ENCODE assay signal across 34 cellular contexts in the genomic region with DNA sequence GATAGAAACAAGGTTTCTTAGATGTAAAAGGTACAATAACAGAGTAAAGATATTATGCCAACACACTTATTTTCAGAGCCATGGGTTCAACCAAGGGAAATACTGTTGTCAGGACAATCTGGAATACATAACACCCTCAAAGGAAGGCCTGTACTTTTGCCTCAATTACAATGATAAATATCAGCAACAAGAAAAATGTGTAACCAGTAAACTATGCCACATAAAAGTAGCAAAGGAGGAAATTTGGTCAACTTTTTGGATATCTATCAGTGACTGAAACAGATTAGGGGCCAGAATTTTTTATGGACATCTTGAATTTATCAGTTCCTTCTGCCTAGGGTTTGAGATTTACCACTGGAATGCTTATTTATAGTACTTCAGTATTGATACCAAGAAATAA.
"Had no signal": no experiment of that assay in that cellular context is flagged by ENCODE, and none has a peak within 500 bp of the region (broad histone marks: within the 10 kb centered on the region; RNA-seq: fewer than 3 reads in every experiment).

No MANE protein-coding gene starts in this region.

- H3K27me3 ChIP-seq: brain microvascular endothelial cell had no signal

- H3K27ac ChIP-seq: brain microvascular endothelial cell, RWPE1, VCaP had no signal

- ATAC-seq: activated CD8-positive, alpha-beta memory T cell treated with anti-CD3 and anti-CD28 coated beads, Interleukin-2, amount 10 ng/mL, durations not matched to agents 7 days and 5 days; activated naive CD8-positive, alpha-beta T cell treated with anti-CD3 and anti-CD28 coated beads, Interleukin-2, amount 50 U/mL, for 24 hours; PC-3; Right ventricle myocardium inferior; SK-N-SH treated with all-trans-retinoic acid at 6 μM for 48 hours; T-cell; T-helper 17 cell had no signal

- DNase-seq: activated B cell treated with CpG ODN at 0.5 μM for 24 hours; activated CD4-positive, alpha-beta memory T cell treated with anti-CD3 and anti-CD28 coated beads for 36 hours; activated CD4-positive, alpha-beta T cell treated with anti-CD3 and anti-CD28 coated beads for 4 hours; activated CD4-positive, alpha-beta T cell treated with anti-CD3 and anti-CD28 coated beads, Interleukin-2, amount 50 U/mL, for 1 hour; activated CD4-positive, CD25-positive, alpha-beta regulatory T cell treated with anti-CD3 and anti-CD28 coated beads, Interleukin-2, amount 50 U/mL, for 72 hours; activated CD8-positive, alpha-beta memory T cell treated with anti-CD3 and anti-CD28 coated beads for 24 hours; activated CD8-positive, alpha-beta memory T cell treated with anti-CD3 and anti-CD28 coated beads, Interleukin-2, amount 10 ng/mL, durations not matched to agents 7 days and 5 days; activated CD8-positive, alpha-beta memory T cell treated with anti-CD3 and anti-CD28 coated beads, Interleukin-2, amount 50 U/mL, for 48 hours; activated effector memory CD4-positive, alpha-beta T cell treated with Interleukin-2 at 50 U/mL for 16 hours; activated naive CD4-positive, alpha-beta T cell treated with anti-CD3 and anti-CD28 coated beads, Interleukin-2, amount 10 ng/mL, durations not matched to agents 7 days and 5 days; activated naive CD8-positive, alpha-beta T cell treated with anti-CD3 and anti-CD28 coated beads, Interleukin-2, amount 50 U/mL, for 24 hours; activated T-cell treated with anti-CD3 and anti-CD28 coated beads, Interleukin-2, amount 50 U/mL, for 48 hours; amniotic stem cell; aorta; brain microvascular endothelial cell; MM.1S; MV-4-11; NCI-H1092; NCI-H1436 treated with DMSO at 0.1 percent for 48 hours; NCI-H1694 treated with DMSO at 0.1 percent for 48 hours; NCI-H2029; NCI-H345; NCI-H510A; NCI-H526; NCI-H748 treated with DMSO at 0.1 percent for 48 hours; NK-92 treated with Interleukin-12 subunit alpha and Interleukin-12 subunit beta, amount 100 ng/mL, for 24 hours; PC-3; SIG-M5; T-cell; T-helper 17 cell had no signal
